Comparison of ENCODE assay signal across 22 cellular contexts in genomic region chr14:22534547-22534946, GRCh38. TPM values are rescaled to one million over a fixed set of nuclear protein-coding genes. Genes with fewer than 3 reads are reported as not detected.
DNase-seq lines count a peak whose midpoint lies in the region; ATAC-seq and TF ChIP-seq lines count a peak whose summit lies in the region.
"Had no signal": no experiment of that assay in that cellular context is flagged by ENCODE, and none has a peak within 500 bp of the region (broad histone marks: within the 10 kb centered on the region; RNA-seq: fewer than 3 reads in every experiment).

No MANE protein-coding gene starts in this region.

- peak overlapping the region; percentile 84 for H3K4me3 Mint-ChIP-seq in activated CD4-positive, alpha-beta T cell treated with anti-CD3 and anti-CD28 coated beads for 36 hours
- peak overlapping the region; percentile 77 for H3K4me3 Mint-ChIP-seq in CD4-positive, alpha-beta T cell
- no peak overlapping the region for H3K4me3 Mint-ChIP-seq in activated B cell treated with CpG ODN at 0.5 μM for 24 hours
- H3K4me3 Mint-ChIP-seq: GM23338, nephron progenitor cell had no signal

- TF ChIP-seq CTCF in CD4-positive, alpha-beta T cell (IDR thresholded peaks at IDR 0.05): no peak
- no peak for TF ChIP-seq CTCF in activated B cell treated with CpG ODN at 0.5 μM for 24 hours (IDR thresholded peaks at IDR 0.05)
- no peak for TF ChIP-seq CTCF in heart left ventricle (IDR thresholded peaks at IDR 0.05)

- H4K8ac ChIP-seq in mesenchymal stem cell (ENCODE audit: low read length): no peak overlapping the region

- H3K4me1 Mint-ChIP-seq in activated CD4-positive, alpha-beta T cell treated with anti-CD3 and anti-CD28 coated beads for 36 hours: peaks cover 92% of the 10 kb centered on the region
- H3K4me1 Mint-ChIP-seq in CD4-positive, alpha-beta T cell (ENCODE audit: low read depth): peaks cover 97% of the 10 kb centered on the region
- peaks cover 91% of the 10 kb centered on the region for H3K4me1 Mint-ChIP-seq in activated B cell treated with CpG ODN at 0.5 μM for 24 hours
- H3K4me1 Mint-ChIP-seq: GM23338 had no signal

- H3K23ac ChIP-seq in mesenchymal stem cell (ENCODE audit: low read length in 2 of 2): no peak overlapping the region

- no peaks in the 10 kb centered on the region for H3K27me3 Mint-ChIP-seq in activated CD4-positive, alpha-beta T cell treated with anti-CD3 and anti-CD28 coated beads for 36 hours
- no peaks in the 10 kb centered on the region for H3K27me3 Mint-ChIP-seq in CD4-positive, alpha-beta T cell
- no peaks in the 10 kb centered on the region for H3K27me3 Mint-ChIP-seq in activated B cell treated with CpG ODN at 0.5 μM for 24 hours
- H3K27me3 Mint-ChIP-seq: progenitor cell of endocrine pancreas had no signal

- H3K4ac ChIP-seq in mesenchymal stem cell (ENCODE audit: low read depth in 1 of 2, low read length in 2 of 2): no peak overlapping the region

- no peak overlapping the region for H3K14ac ChIP-seq in mesenchymal stem cell (ENCODE audit: low read length in 2 of 2)

- CTCF ChIA-PET in activated CD4-positive, alpha-beta T cell treated with anti-CD3 and anti-CD28 coated beads for 36 hours (lab: Charles Lee): interaction anchor here (0.6 to 4.9 kb wide), 11 partner anchors 15 to 811 kb away, joined by 3 to 15 read pairs (median 4); no protein-coding TSS in a partner anchor
- CTCF ChIA-PET in CD4-positive, alpha-beta T cell (lab: Charles Lee): interaction anchor here (0.9 to 5.3 kb wide), 6 partner anchors 8 to 532 kb away, joined by 3 to 34 read pairs (median 6); no protein-coding TSS in a partner anchor
- CTCF ChIA-PET in activated B cell treated with CpG ODN at 0.5 μM for 24 hours (lab: Charles Lee): interaction anchor here (1.6 to 5.9 kb wide), 2 partner anchors 10 to 21 kb away, joined by 3 to 48 read pairs; no protein-coding TSS in a partner anchor

- no peak for TF ChIP-seq POLR2A in heart left ventricle (IDR thresholded peaks at IDR 0.05)

- H3K4me1 ChIP-seq in mesenchymal stem cell (ENCODE audit: control insufficient read depth, insufficient read depth, low read depth, low read length) (peaks cover 11% of the 10 kb centered on the region), heart left ventricle (peaks cover 0 to 78% (median 25%) of the 10 kb centered on the region in 12 donors)

- H3K9ac ChIP-seq in mesenchymal stem cell (ENCODE audit: low read length): no peak overlapping the region

- peak overlapping the region; percentile 100 for H3K27ac Mint-ChIP-seq in activated CD4-positive, alpha-beta T cell treated with anti-CD3 and anti-CD28 coated beads for 36 hours
- peak overlapping the region; percentile 93 for H3K27ac Mint-ChIP-seq in CD4-positive, alpha-beta T cell
- H3K27ac Mint-ChIP-seq in activated B cell treated with CpG ODN at 0.5 μM for 24 hours: peak overlapping the region; percentile 63
- H3K27ac Mint-ChIP-seq: GM23338, nephron progenitor cell, progenitor cell of endocrine pancreas had no signal

- H3K27me3 ChIP-seq in CD4-positive, alpha-beta T cell (ENCODE audit: control insufficient read depth, insufficient read depth, low read length): no peaks in the 10 kb centered on the region
- H3K27me3 ChIP-seq in mesenchymal stem cell (ENCODE audit: control insufficient read depth in 1 of 2, insufficient read depth in 1 of 2, low read length in 2 of 2) (no peaks in the 10 kb centered on the region), heart left ventricle (no peaks in the 10 kb centered on the region)
- H3K27me3 ChIP-seq: heart right ventricle, SJCRH30 had no signal

- H2AFZ ChIP-seq in mesenchymal stem cell (ENCODE audit: low read depth, low read length): no peak overlapping the region
- H2AFZ ChIP-seq: GM23338 had no signal

- peak; percentile 43 for DNase-seq in activated CD4-positive, alpha-beta T cell treated with anti-CD3 and anti-CD28 coated beads for 36 hours
- DNase-seq in activated CD4-positive, alpha-beta T cell treated with anti-CD3 and anti-CD28 coated beads for 1 hour: no peak
- DNase-seq in CD4-positive, alpha-beta T cell: no peak
- DNase-seq in activated B cell treated with CpG ODN at 0.5 μM for 24 hours (no peak), mesenchymal stem cell (no peak), heart left ventricle (no peak), NCI-H2107 treated with DMSO at 0.1 percent for 48 hours (lab: John Stamatoyannopoulos, UW; ENCODE audit: unreplicated experiment) (no peak)
- DNase-seq: activated CD4-positive, alpha-beta T cell treated with anti-CD3 and anti-CD28 coated beads, Interleukin-2, amount 50 U/mL, for 1 hour; activated gamma-delta T cell; C1 segment of cervical spinal cord; DMS153; heart right ventricle; NCI-H1436; NCI-H748 treated with DMSO at 0.1 percent for 48 hours; nephron progenitor cell; PC-3; SJCRH30; stimulated activated CD4-positive, alpha-beta T cell treated with anti-CD3 and anti-CD28 coated beads, Interleukin-4, amount 100 ng/mL, for 1 hour had no signal

- H3K36me3 ChIP-seq in mesenchymal stem cell (ENCODE audit: control insufficient read depth in 1 of 2, insufficient read depth in 2 of 2, low read depth in 1 of 2, low read length in 2 of 2) (no peaks in the 10 kb centered on the region), heart left ventricle (no peaks in the 10 kb centered on the region)
- H3K36me3 ChIP-seq: heart right ventricle had no signal

- peak overlapping the region in 1 of 2 experiments; percentile 57 for H2BK12ac ChIP-seq in mesenchymal stem cell (ENCODE audit: low read length in 2 of 2)

- H3K36me3 Mint-ChIP-seq in activated CD4-positive, alpha-beta T cell treated with anti-CD3 and anti-CD28 coated beads for 36 hours (ENCODE audit: low read depth): peaks cover 95% of the 10 kb centered on the region
- peaks cover 98% of the 10 kb centered on the region for H3K36me3 Mint-ChIP-seq in CD4-positive, alpha-beta T cell (ENCODE audit: low read depth)
- peaks cover 5% of the 10 kb centered on the region for H3K36me3 Mint-ChIP-seq in activated B cell treated with CpG ODN at 0.5 μM for 24 hours (ENCODE audit: low read depth)

- peak overlapping the region; percentile 8 for H2AK5ac ChIP-seq in mesenchymal stem cell (ENCODE audit: low read length, severe bottlenecking)

- 97% methylated on average over 4 of the region's 5 CpGs for WGBS in mesenchymal stem cell
- WGBS in heart left ventricle, 4 donors: 92 to 98% (median 94%) methylated on average over 5 of the region's 5 CpGs

- no peak overlapping the region for H2BK5ac ChIP-seq in mesenchymal stem cell (ENCODE audit: low read depth, low read length, poor library complexity, severe bottlenecking)

- H3K4me2 ChIP-seq in mesenchymal stem cell (ENCODE audit: low read length, poor library complexity, severe bottlenecking): no peak overlapping the region
- H3K4me2 ChIP-seq: GM23338 had no signal

- no peaks in the 10 kb centered on the region for H3K9me3 Mint-ChIP-seq in activated CD4-positive, alpha-beta T cell treated with anti-CD3 and anti-CD28 coated beads for 36 hours (ENCODE audit: low read depth)
- H3K9me3 Mint-ChIP-seq in CD4-positive, alpha-beta T cell: no peaks in the 10 kb centered on the region
- no peaks in the 10 kb centered on the region for H3K9me3 Mint-ChIP-seq in activated B cell treated with CpG ODN at 0.5 μM for 24 hours
- H3K9me3 Mint-ChIP-seq: GM23338, nephron progenitor cell had no signal

- H2BK120ac ChIP-seq in mesenchymal stem cell (ENCODE audit: low read depth, low read length): no peak overlapping the region

- no peak overlapping the region for H2BK15ac ChIP-seq in mesenchymal stem cell (ENCODE audit: low read depth, poor library complexity, severe bottlenecking)

- no peak overlapping the region for H3K4me3 ChIP-seq in mesenchymal stem cell (ENCODE audit: insufficient read depth in 1 of 2, low read depth in 1 of 2, low read length in 2 of 2)
- H3K4me3 ChIP-seq in heart left ventricle: peak overlapping the region in 1 of 12 donors; percentile 23
- H3K4me3 ChIP-seq: GM23338, lung, SJCRH30 had no signal

- no peaks in the 10 kb centered on the region for H3K79me1 ChIP-seq in mesenchymal stem cell (replicated peaks; ENCODE audit: low read length, poor library complexity, severe bottlenecking)

- peak overlapping the region; percentile 99 for H3K27ac ChIP-seq in CD4-positive, alpha-beta T cell (ENCODE audit: low read depth, low read length)
- no peak overlapping the region for H3K27ac ChIP-seq in mesenchymal stem cell (ENCODE audit: low read length, poor library complexity, severe bottlenecking)
- peak overlapping the region in 1 of 12 donors; percentile 87 for H3K27ac ChIP-seq in heart left ventricle
- H3K27ac ChIP-seq: SJCRH30 had no signal

- no peaks in the 10 kb centered on the region for H3K9me3 ChIP-seq in CD4-positive, alpha-beta T cell (ENCODE audit: control insufficient read depth, low read length)
- H3K9me3 ChIP-seq in mesenchymal stem cell (ENCODE audit: control insufficient read depth, low read length) (no peaks in the 10 kb centered on the region), heart left ventricle (no peaks in the 10 kb centered on the region)
- H3K9me3 ChIP-seq: heart right ventricle, SJCRH30 had no signal

- POLR2A ChIA-PET in activated CD4-positive, alpha-beta T cell treated with anti-CD3 and anti-CD28 coated beads for 36 hours (lab: Charles Lee): interaction anchor here (0.6 kb wide), 1 partner anchor 35 kb away, joined by 4 read pairs; no protein-coding TSS in a partner anchor
- POLR2A ChIA-PET in CD4-positive, alpha-beta T cell (lab: Charles Lee): interaction anchor here (1.5 to 12.3 kb wide), 8 partner anchors 9 to 55 kb away, joined by 5 to 272 read pairs (median 114); partner anchors contain the start of gene DAD1
- POLR2A ChIA-PET in activated B cell treated with CpG ODN at 0.5 μM for 24 hours (lab: Charles Lee): interaction anchor here (0.6 to 5.4 kb wide), 6 partner anchors 10 to 27 kb away, joined by 3 to 89 read pairs (median 57); no protein-coding TSS in a partner anchor

- intact Hi-C loops in activated CD4-positive, alpha-beta T cell treated with anti-CD3 and anti-CD28 coated beads for 36 hours (cut with DNase I, micrococcal nuclease): loop anchor here (5.0 kb wide), 3 partner anchors 33 to 667 kb away; no protein-coding TSS in a partner anchor
- intact Hi-C loops in CD4-positive, alpha-beta T cell (cut with DNase I, micrococcal nuclease): loop anchor here in 1 of 2 experiments (2.0 kb wide), 1 partner anchor 16 kb away; no protein-coding TSS in a partner anchor
- intact Hi-C loops in activated B cell treated with CpG ODN at 0.5 μM for 24 hours (cut with micrococcal nuclease): no loop called here
- intact Hi-C loops in heart left ventricle (cut with DNase I): loop anchor here in 1 of 10 donors (10.0 kb wide), 1 partner anchor 60 kb away; no protein-coding TSS in a partner anchor

- no peak overlapping the region for H4K91ac ChIP-seq in mesenchymal stem cell (ENCODE audit: low read length)

- no peak overlapping the region for H3K18ac ChIP-seq in mesenchymal stem cell (ENCODE audit: low read depth in 1 of 2, low read length in 2 of 2)

- no peak for ATAC-seq in activated CD4-positive, alpha-beta T cell treated with anti-CD3 and anti-CD28 coated beads for 36 hours
- no peak for ATAC-seq in CD4-positive, alpha-beta T cell (ENCODE audit: poor library complexity)
- ATAC-seq in activated B cell treated with CpG ODN at 0.5 μM for 24 hours (ENCODE audit: low read depth) (no peak), heart left ventricle (no peak), GM19023 (IDR thresholded peaks at IDR 0.05; ENCODE audit: unreplicated experiment) (no peak)
- ATAC-seq: GM23338, heart right ventricle had no signal

RNA-seq across cellular contexts. Expression of gene DAD1, which starts 54.5 kb away (rescaled TPM):
- 100 to 1,000 TPM; 265 to 302 TPM for total RNA-seq in activated CD4-positive, alpha-beta T cell treated with anti-CD3 and anti-CD28 coated beads for 36 hours
- 10 to 100 TPM; 41.8 to 44.1 TPM for total RNA-seq in CD4-positive, alpha-beta T cell
- total RNA-seq in activated B cell treated with CpG ODN at 0.5 μM for 24 hours: 123 and 139 TPM in 2 replicates
- polyA plus RNA-seq in mesenchymal stem cell (2013, experiment 1 of 2): 348 TPM
- polyA plus RNA-seq in mesenchymal stem cell (2013, experiment 2 of 2): 351 TPM
- 100 to 1,000 TPM; 108 to 236 (median 147) TPM for total RNA-seq in heart left ventricle
- polyA plus RNA-seq in heart left ventricle: 100 to 1,000 TPM; 129 to 402 TPM
